Comparison of ENCODE assay signal across 13 cellular contexts in genomic region chr7:107559864-107560263, GRCh38. TPM values are rescaled to one million over a fixed set of nuclear protein-coding genes. Genes with fewer than 3 reads are reported as not detected.
DNase-seq lines count a peak whose midpoint lies in the region; ATAC-seq, FAIRE-seq and TF ChIP-seq lines count a peak whose summit lies in the region.
"Had no signal": no experiment of that assay in that cellular context is flagged by ENCODE, and none has a peak within 500 bp of the region (broad histone marks: within the 10 kb centered on the region; RNA-seq: fewer than 3 reads in every experiment).

No MANE protein-coding gene starts in this region.

- no peak for DNase-seq in CD8-positive, alpha-beta memory T cell
- DNase-seq in LHCN-M2 (ENCODE audit: low read depth), result peak; percentile 61
- DNase-seq in bronchial epithelial cell (ENCODE audit: low read depth), result peak; percentile 74
- DNase-seq in mesenchymal stem cell, result peak; percentile 55
- no peak for DNase-seq in substantia nigra (lab: John Stamatoyannopoulos, UW)
- no peak for DNase-seq in gastrocnemius medialis
- no peak for DNase-seq in pancreas
- DNase-seq: activated CD4-positive, alpha-beta T cell treated with anti-CD3 and anti-CD28 coated beads for 48 hours; aorta; GDM1; SHP77 treated with DMSO at 0.1 percent for 48 hours; stimulated activated CD4-positive, alpha-beta T cell treated with anti-CD3 and anti-CD28 coated beads, Interleukin-15, amount 100 ng/mL, for 24 hours had no signal

- no peak overlapping the region for H4K8ac ChIP-seq in mesenchymal stem cell (ENCODE audit: low read length)

- H3K18ac ChIP-seq in mesenchymal stem cell (ENCODE audit: low read depth in 1 of 2, low read length in 2 of 2), result no peak overlapping the region

- no peak overlapping the region for H3K4me2 ChIP-seq in mesenchymal stem cell (ENCODE audit: low read length, poor library complexity, severe bottlenecking)

- intact Hi-C loops in gastrocnemius medialis (cut with DNase I; ENCODE audit: low total_unique reads), result loop anchor here (5.0 to 10.0 kb wide), 4 partner anchors 52 to 393 kb away; partner anchors contain the start of genes CBLL1 and HBP1
- intact Hi-C loops in pancreas (cut with DNase I), result no loop called here

- peak overlapping the region in 2 of 7 donors; percentile 27 to 88 for H3K4me3 Mint-ChIP-seq in CD8-positive, alpha-beta memory T cell

- no peak overlapping the region for H3K23ac ChIP-seq in mesenchymal stem cell (ENCODE audit: low read length in 2 of 2)

- H2BK120ac ChIP-seq in mesenchymal stem cell (ENCODE audit: low read depth, low read length), result no peak overlapping the region

- peaks cover 0 to 42% (median 10%) of the 10 kb centered on the region in 3 donors for H3K36me3 Mint-ChIP-seq in CD8-positive, alpha-beta memory T cell

- CTCF ChIA-PET in CD8-positive, alpha-beta memory T cell (lab: Charles Lee), result interaction anchor here (0.6 kb wide), 1 partner anchor 412 kb away, joined by 3 read pairs; no protein-coding TSS in a partner anchor

- H3K4me1 ChIP-seq in CD8-positive, alpha-beta memory T cell (ENCODE audit: insufficient read depth, low read length), result peaks cover 47% of the 10 kb centered on the region
- no peaks in the 10 kb centered on the region for H3K4me1 ChIP-seq in mesenchymal stem cell (ENCODE audit: control insufficient read depth, insufficient read depth, low read depth, low read length)
- peaks cover 31 to 38% of the 10 kb centered on the region in 2 donors for H3K4me1 ChIP-seq in gastrocnemius medialis
- peaks cover 6 to 28% (median 17%) of the 10 kb centered on the region in 3 donors for H3K4me1 ChIP-seq in pancreas

- H3K14ac ChIP-seq in mesenchymal stem cell (ENCODE audit: low read length in 2 of 2), result no peak overlapping the region

- H4K91ac ChIP-seq in mesenchymal stem cell (ENCODE audit: low read length), result no peak overlapping the region

- peak overlapping the region in 5 of 8 donors; percentile 40 to 95 (median 91) for H3K27ac Mint-ChIP-seq in CD8-positive, alpha-beta memory T cell

- WGBS in mesenchymal stem cell, result 4% methylated on average over 1 of the region's 2 CpGs
- 51 to 53% methylated on average over 2 of the region's 2 CpGs for WGBS in pancreas, 2 donors

- no peak overlapping the region for H2AK5ac ChIP-seq in mesenchymal stem cell (ENCODE audit: low read length, severe bottlenecking)

- peak overlapping the region; percentile 18 for H3K9ac ChIP-seq in mesenchymal stem cell (ENCODE audit: low read length)

- POLR2A ChIA-PET in CD8-positive, alpha-beta memory T cell (lab: Charles Lee), result no interaction called here

- H3K9me3 Mint-ChIP-seq in CD8-positive, alpha-beta memory T cell, result no peaks in the 10 kb centered on the region

- TF ChIP-seq POLR2A in gastrocnemius medialis (IDR thresholded peaks at IDR 0.05), result no peak

- H3K27me3 Mint-ChIP-seq in CD8-positive, alpha-beta memory T cell, result no peaks in the 10 kb centered on the region

- no peak overlapping the region for H3K27ac ChIP-seq in CD8-positive, alpha-beta memory T cell (ENCODE audit: low read depth, low read length)
- no peak overlapping the region for H3K27ac ChIP-seq in mesenchymal stem cell (ENCODE audit: low read length, poor library complexity, severe bottlenecking)
- no peak overlapping the region for H3K27ac ChIP-seq in substantia nigra (ENCODE audit: low read depth, low read length, poor library complexity, severe bottlenecking)
- H3K27ac ChIP-seq in gastrocnemius medialis, result no peak overlapping the region
- no peak overlapping the region for H3K27ac ChIP-seq in pancreas

- H2BK15ac ChIP-seq in mesenchymal stem cell (ENCODE audit: low read depth, poor library complexity, severe bottlenecking), result no peak overlapping the region

- in situ Hi-C loops in gastrocnemius medialis (cut with MboI; ENCODE audit: low sequenced_read_pairs in 4 of 4), result loop anchor here in 1 of 4 donors (25.0 kb wide), 1 partner anchor 373 kb away; no protein-coding TSS in a partner anchor

- H2BK12ac ChIP-seq in mesenchymal stem cell (ENCODE audit: low read length in 2 of 2), result no peak overlapping the region

- H3K4me1 Mint-ChIP-seq in CD8-positive, alpha-beta memory T cell, result peaks cover 62 to 78% (median 66%) of the 10 kb centered on the region in 3 donors

- peaks cover 10% of the 10 kb centered on the region for H3K79me1 ChIP-seq in mesenchymal stem cell (replicated peaks; ENCODE audit: low read length, poor library complexity, severe bottlenecking)

- H2AFZ ChIP-seq in mesenchymal stem cell (ENCODE audit: low read depth, low read length), result no peak overlapping the region

- H3K36me3 ChIP-seq in CD8-positive, alpha-beta memory T cell (ENCODE audit: insufficient read depth, low read length), result peaks cover 16% of the 10 kb centered on the region
- peaks cover under 1% of the 10 kb centered on the region for H3K36me3 ChIP-seq in bronchial epithelial cell (ENCODE audit: control insufficient read depth, insufficient read depth, low read length)
- peaks cover 2 to 30% of the 10 kb centered on the region in 2 experiments for H3K36me3 ChIP-seq in mesenchymal stem cell (ENCODE audit: control insufficient read depth in 1 of 2, insufficient read depth in 2 of 2, low read depth in 1 of 2, low read length in 2 of 2)
- H3K36me3 ChIP-seq in gastrocnemius medialis, result peaks cover 0 to 20% of the 10 kb centered on the region in 2 donors
- H3K36me3 ChIP-seq in pancreas, result peaks cover 0 to 6% (median 0%) of the 10 kb centered on the region in 3 donors

- ATAC-seq in gastrocnemius medialis (no peak), HG03460 (IDR thresholded peaks at IDR 0.05; ENCODE audit: unreplicated experiment) (no peak), pancreas (no peak)

- FAIRE-seq in bronchial epithelial cell (lab: Jason Lieb, UNC), result no peak
- FAIRE-seq in pancreas (lab: Jason Lieb, UNC), result no peak

- H2BK5ac ChIP-seq in mesenchymal stem cell (ENCODE audit: low read depth, low read length, poor library complexity, severe bottlenecking), result no peak overlapping the region

- no peaks in the 10 kb centered on the region for H3K27me3 ChIP-seq in CD8-positive, alpha-beta memory T cell (ENCODE audit: insufficient read depth, low read length, poor library complexity, severe bottlenecking)
- H3K27me3 ChIP-seq in bronchial epithelial cell (ENCODE audit: control insufficient read depth, insufficient read depth, low read length) (no peaks in the 10 kb centered on the region), mesenchymal stem cell (ENCODE audit: control insufficient read depth in 1 of 2, insufficient read depth in 1 of 2, low read length in 2 of 2) (no peaks in the 10 kb centered on the region), gastrocnemius medialis (no peaks in the 10 kb centered on the region), pancreas (no peaks in the 10 kb centered on the region)

- no peaks in the 10 kb centered on the region for H3K9me3 ChIP-seq in CD8-positive, alpha-beta memory T cell (ENCODE audit: low read length)
- H3K9me3 ChIP-seq in mesenchymal stem cell (ENCODE audit: control insufficient read depth, low read length) (no peaks in the 10 kb centered on the region), gastrocnemius medialis (no peaks in the 10 kb centered on the region), pancreas (no peaks in the 10 kb centered on the region)

- no peak overlapping the region for H3K4ac ChIP-seq in mesenchymal stem cell (ENCODE audit: low read depth in 1 of 2, low read length in 2 of 2)

- TF ChIP-seq CTCF in bronchial epithelial cell (IDR thresholded peaks at IDR 0.05; ENCODE audit: insufficient read depth, low read length, severe bottlenecking) (no peak), gastrocnemius medialis (IDR thresholded peaks at IDR 0.05 in 4 of 5, conservative IDR thresholded peaks at IDR 0.05 in 1 of 5) (no peak), pancreas (IDR thresholded peaks at IDR 0.05) (no peak)

- H3K4me3 ChIP-seq in CD8-positive, alpha-beta memory T cell (ENCODE audit: low read length), result no peak overlapping the region
- H3K4me3 ChIP-seq in bronchial epithelial cell (ENCODE audit: low read depth, low read length), result no peak overlapping the region
- H3K4me3 ChIP-seq in mesenchymal stem cell (ENCODE audit: insufficient read depth in 1 of 2, low read depth in 1 of 2, low read length in 2 of 2), result no peak overlapping the region
- H3K4me3 ChIP-seq in gastrocnemius medialis, result no peak overlapping the region
- no peak overlapping the region for H3K4me3 ChIP-seq in pancreas

RNA-seq across cellular contexts. Expression of gene COG5, which starts 3.9 kb away (rescaled TPM):
- total RNA-seq in CD8-positive, alpha-beta memory T cell, result 10 to 100 TPM; 29.2 to 38.9 TPM
- 39.4 TPM for polyA plus RNA-seq in CD8-positive, alpha-beta memory T cell
- total RNA-seq in LHCN-M2 (2014; rRNA removed), result 31.1 and 41.0 TPM in 2 replicates
- 14.4 TPM for polyA plus RNA-seq in LHCN-M2 (2012)
- 36.3 and 53.3 TPM in 2 replicates for total RNA-seq in bronchial epithelial cell
- 18.3 TPM for polyA plus RNA-seq in mesenchymal stem cell (2013, experiment 1 of 2)
- 19.7 TPM for polyA plus RNA-seq in mesenchymal stem cell (2013, experiment 2 of 2)
- total RNA-seq in gastrocnemius medialis, result 10 to 100 TPM; 20.8 to 49.7 (median 25.7) TPM
- total RNA-seq in pancreas, result 10 to 100 TPM; 25.2 to 34.7 (median 26.8) TPM
- 1 to 10 TPM; 4.1 to 6.6 TPM for polyA plus RNA-seq in pancreas

RNA-seq across cellular contexts. Expression of gene DUS4L, which starts 3.9 kb away (rescaled TPM):
- 10 to 100 TPM; 11.6 TPM for total RNA-seq in CD8-positive, alpha-beta memory T cell
- 6.6 TPM for polyA plus RNA-seq in CD8-positive, alpha-beta memory T cell
- total RNA-seq in LHCN-M2 (2014; rRNA removed) (13.9 and 17.8 TPM in 2 replicates), bronchial epithelial cell (9.2 and 9.7 TPM in 2 replicates), gastrocnemius medialis (1 to 10 TPM; 3.1 to 5.8 (median 3.6) TPM), pancreas (1 to 10 TPM; 2.1 to 3.5 (median 2.6) TPM)
- 4.5 TPM for polyA plus RNA-seq in LHCN-M2 (2012)
- 4.2 TPM for polyA plus RNA-seq in mesenchymal stem cell (2013, experiment 1 of 2)
- polyA plus RNA-seq in mesenchymal stem cell (2013, experiment 2 of 2), result 4.7 TPM
- 1 to 10 TPM; 1.5 to 5.0 TPM for polyA plus RNA-seq in pancreas

RNA-seq across cellular contexts. Expression of gene BCAP29, which starts 20.2 kb away (rescaled TPM):
- total RNA-seq in CD8-positive, alpha-beta memory T cell, result 10 to 100 TPM; 46.5 to 48.7 TPM
- 44.6 TPM for polyA plus RNA-seq in CD8-positive, alpha-beta memory T cell
- total RNA-seq in LHCN-M2 (2014; rRNA removed), result 214 and 242 TPM in 2 replicates
- 49.4 TPM for polyA plus RNA-seq in LHCN-M2 (2012)
- 25.0 and 30.6 TPM in 2 replicates for total RNA-seq in bronchial epithelial cell
- polyA plus RNA-seq in mesenchymal stem cell (2013, experiment 1 of 2), result 57.1 TPM
- 55.8 TPM for polyA plus RNA-seq in mesenchymal stem cell (2013, experiment 2 of 2)
- total RNA-seq in gastrocnemius medialis, result 100 to 1,000 TPM; 125 to 152 (median 129) TPM
- 10 to 100 TPM; 15.3 to 27.6 (median 20.3) TPM for total RNA-seq in pancreas
- 10 to 100 TPM; 15.2 to 18.9 TPM for polyA plus RNA-seq in pancreas

Comparison
In these comparisons a context has a peak if more than half of its experiments do, and no peak if none do; other contexts are left out.
1. DNase-seq: peak in LHCN-M2 (single experiment), bronchial epithelial cell (single experiment) and mesenchymal stem cell (single experiment); none in CD8-positive, alpha-beta memory T cell (0 of 5), substantia nigra (0 of 49), gastrocnemius medialis (0 of 2) and pancreas (0 of 6).